ENCODE assay signal across 8 cellular contexts in genomic region chr1:40450491-40451237, GRCh38. TPM values are rescaled to one million over a fixed set of nuclear protein-coding genes. Genes with fewer than 3 reads are reported as not detected.
DNase-seq lines count a peak whose midpoint lies in the region; ATAC-seq, FAIRE-seq and TF ChIP-seq lines count a peak whose summit lies in the region.

No MANE protein-coding gene starts in this region.

- ATAC-seq in GM21515 (IDR thresholded peaks at IDR 0.05; ENCODE audit: unreplicated experiment) (peak; percentile 32), left colon (peak; percentile 27)

- no peaks in the 10 kb centered on the region for H3K36me3 ChIP-seq in bronchial epithelial cell (ENCODE audit: control insufficient read depth, insufficient read depth, low read length)

- no peak for TF ChIP-seq CTCF in bronchial epithelial cell (IDR thresholded peaks at IDR 0.05; ENCODE audit: insufficient read depth, low read length, severe bottlenecking)

- DNase-seq in Caki2 (ENCODE audit: low read depth) (peak; percentile 42), KBM-7 (peak; percentile 11), bronchial epithelial cell (ENCODE audit: low read depth) (peak; percentile 68), left colon (peak; percentile 23 to 27), posterior vena cava (ENCODE audit: low spot score) (no peak)
- DNase-seq in activated CD4-positive, CD25-positive, alpha-beta regulatory T cell (lab: John Stamatoyannopoulos, UW) = peak; percentile 10 to 50 (median 40)
- DNase-seq in stimulated activated CD4-positive, alpha-beta T cell treated with anti-CD3 and anti-CD28 coated beads, Interleukin-2, amount 100 ng/mL, for 24 hours = peak; percentile 84 to 85

- peak overlapping the region; percentile 62 for H3K4me3 ChIP-seq in bronchial epithelial cell (ENCODE audit: low read depth, low read length)

- intact Hi-C loops in left colon (cut with DNase I, micrococcal nuclease) (no loop called here), posterior vena cava (cut with DNase I) (no loop called here)

- no peaks in the 10 kb centered on the region for H3K27me3 ChIP-seq in bronchial epithelial cell (ENCODE audit: control insufficient read depth, insufficient read depth, low read length)

- in situ Hi-C loops in Caki2 (cut with HindIII; ENCODE audit: low pct_unique_long_range_greater_than_20kb, low sequenced_read_pairs) = no loop called here
- in situ Hi-C loops in KBM-7 (cut with MboI; ENCODE audit: low pct_unique_long_range_greater_than_20kb, low sequenced_read_pairs) = no loop called here

- no peak for FAIRE-seq in bronchial epithelial cell (lab: Jason Lieb, UNC)

RNA-seq across cellular contexts. Expression of gene ZFP69B, which starts 0.4 kb away (rescaled TPM):
- 1.1 and 2.3 TPM in 2 replicates for total RNA-seq in Caki2 (2014; rRNA removed; shearing (Covaris generic); ENCODE audit: low replicate concordance)
- total RNA-seq in bronchial epithelial cell (1.6 and 2.6 TPM in 2 replicates), left colon (1 to 10 TPM in 1 of 2 donors, under 1 TPM in 1; 0.98 to 1.5 TPM), posterior vena cava (1 to 10 TPM; 1.6 to 2.6 TPM)

RNA-seq across cellular contexts. Expression of gene ZFP69, which starts 26.4 kb away (rescaled TPM):
- total RNA-seq in Caki2 (2014; rRNA removed; shearing (Covaris generic); ENCODE audit: low replicate concordance) = 5.6 and 6.9 TPM in 2 replicates
- total RNA-seq in bronchial epithelial cell (1.9 and 2.1 TPM in 2 replicates), left colon (1 to 10 TPM; 2.5 to 2.6 TPM), posterior vena cava (1 to 10 TPM; 4.3 to 6.4 TPM)

RNA-seq across cellular contexts. Expression of gene EXO5, which starts 57.9 kb away (rescaled TPM):
- total RNA-seq in Caki2 (2014; rRNA removed; shearing (Covaris generic); ENCODE audit: low replicate concordance) = 5.2 and 6.5 TPM in 2 replicates
- total RNA-seq in bronchial epithelial cell = 5.5 and 6.3 TPM in 2 replicates
- 1 to 10 TPM; 4.7 to 5.4 TPM for total RNA-seq in left colon
- total RNA-seq in posterior vena cava = 1 to 10 TPM; 5.3 to 6.1 TPM
